In the genomic region with DNA sequence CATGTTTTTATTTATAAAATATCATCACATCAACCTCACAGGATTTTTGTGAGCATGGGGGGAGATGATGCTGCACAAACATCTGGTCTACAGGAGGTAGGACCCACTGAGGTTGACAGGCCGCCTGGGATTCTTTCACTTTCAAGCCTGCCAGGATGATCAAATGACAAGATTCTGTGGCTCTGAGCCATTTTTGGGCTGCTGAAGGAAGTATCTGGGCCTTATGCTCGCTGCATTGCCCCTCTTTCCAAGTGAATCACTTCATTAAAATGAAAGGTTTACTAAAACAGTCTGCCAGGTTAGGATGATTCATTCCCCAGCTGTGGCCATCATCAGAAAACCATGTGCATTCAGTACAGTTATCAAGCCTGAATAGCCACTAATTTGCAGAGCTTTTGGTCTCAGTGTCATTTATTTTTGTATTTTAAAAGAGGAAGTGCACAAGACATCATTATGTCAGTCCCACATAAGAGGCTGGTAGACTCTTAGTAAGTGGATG, we compare ENCODE assay signal across 8 cellular contexts. TPM values are rescaled to one million over a fixed set of nuclear protein-coding genes. Genes with fewer than 3 reads are reported as not detected.
DNase-seq lines count a peak whose midpoint lies in the region; ATAC-seq lines count a peak whose summit lies in the region.

No MANE protein-coding gene starts in this region.

- H3K4me3 ChIP-seq in adipocyte (ENCODE audit: low read length): no peak overlapping the region

- H3K4me1 ChIP-seq in adipocyte (ENCODE audit: control insufficient read depth, insufficient read depth, low read length): peaks cover 20% of the 10 kb centered on the region

- ATAC-seq in GM19324 (IDR thresholded peaks at IDR 0.05; ENCODE audit: low FRiP score, unreplicated experiment) (peak; percentile 82), HG03460 (IDR thresholded peaks at IDR 0.05; ENCODE audit: unreplicated experiment) (peak; percentile 77), left colon (peak; percentile 8)

- in situ Hi-C loops in ACHN (cut with HindIII; ENCODE audit: low pct_ligation_motif_present, low pct_unique_long_range_greater_than_20kb, low sequenced_read_pairs): no loop called here

- H3K27me3 ChIP-seq in adipocyte (replicated peaks; ENCODE audit: control insufficient read depth, insufficient read depth, low read length): no peaks in the 10 kb centered on the region

- peak; percentile 82 for DNase-seq in ACHN
- DNase-seq in adipocyte (ENCODE audit: low read depth): peak; percentile 80
- DNase-seq in left colon: no peak
- DNase-seq in cerebellar cortex (ENCODE audit: low spot score): no peak
- no peak for DNase-seq in NCI-H345 treated with DMSO at 0.1 percent for 48 hours (lab: John Stamatoyannopoulos, UW; ENCODE audit: unreplicated experiment)
- no peak for DNase-seq in cerebellar nuclear complex (lab: John Stamatoyannopoulos, UW)

- intact Hi-C loops in left colon (cut with DNase I, micrococcal nuclease): no loop called here

- no peaks in the 10 kb centered on the region for H3K36me3 ChIP-seq in adipocyte (ENCODE audit: control insufficient read depth, insufficient read depth, low read length, severe bottlenecking)

- H3K9ac ChIP-seq in adipocyte (ENCODE audit: low read length): no peak overlapping the region

- H3K9me3 ChIP-seq in adipocyte (ENCODE audit: control insufficient read depth, low read length): no peaks in the 10 kb centered on the region

RNA-seq across cellular contexts. Expression of gene STARD13, which starts 34.4 kb away (rescaled TPM):
- 10 to 100 TPM; 28.7 to 32.9 TPM for total RNA-seq in left colon

Comparison
In these comparisons a context has a peak if more than half of its experiments do, and no peak if none do; other contexts are left out.
1. DNase-seq: peak in ACHN (single experiment) and adipocyte (single experiment); none in left colon (0 of 2), cerebellar cortex (single experiment), NCI-H345 treated with DMSO at 0.1 percent for 48 hours (single experiment) and cerebellar nuclear complex (0 of 2).
2. ATAC-seq: peak in every context shown above with its lines; median percentile 82 in GM19324; 77 in HG03460; 8 in left colon.